Comparison of ENCODE assay signal across 8 cellular contexts in genomic region chr6:30489081-30490030, GRCh38. TPM values are rescaled to one million over a fixed set of nuclear protein-coding genes. Genes with fewer than 3 reads are reported as not detected.
DNase-seq lines count a peak whose midpoint lies in the region; ATAC-seq and TF ChIP-seq lines count a peak whose summit lies in the region.

TSS of gene HLA-E (plus strand) at chr6:30489509. CDS start at chr6:30489532, 23 bp downstream.

- H3K4me1 ChIP-seq in DND-41 (ENCODE audit: insufficient read depth, low read length) (peaks cover 25% of the 10 kb centered on the region), Karpas-422 (ENCODE audit: low read length) (peaks cover 17% of the 10 kb centered on the region), stomach (peaks cover 15 to 46% (median 35%) of the 10 kb centered on the region in 4 donors)

- no peaks in the 10 kb centered on the region for H3K9me3 ChIP-seq in DND-41 (ENCODE audit: insufficient read depth, low read length, severe bottlenecking)
- no peaks in the 10 kb centered on the region for H3K9me3 ChIP-seq in Karpas-422 (ENCODE audit: low read length)
- H3K9me3 ChIP-seq in neural cell (ENCODE audit: low read length): no peaks in the 10 kb centered on the region
- no peaks in the 10 kb centered on the region for H3K9me3 ChIP-seq in stomach

- H3K4me3 ChIP-seq in DND-41 (ENCODE audit: low read depth in 1 of 2, low read length in 2 of 2) (peak within 1 kb of the TSS; percentile 78 to 91; a peak in 3 of 4 replicates), Karpas-422 (ENCODE audit: low read length) (peak within 1 kb of the TSS; percentile 83), fibroblast of villous mesenchyme (ENCODE audit: low read depth, low read length) (peak within 1 kb of the TSS; percentile 87), neural cell (ENCODE audit: low read length) (peak within 1 kb of the TSS; percentile 77), stomach (peak within 1 kb of the TSS; percentile 64 to 93 (median 80))

- TF ChIP-seq EP300 in neural cell (conservative IDR thresholded peaks at IDR 0.05; ENCODE audit: poor library complexity, severe bottlenecking) (no peak), stomach (IDR thresholded peaks at IDR 0.05) (peak; percentile 48)

- H2AFZ ChIP-seq in DND-41 (ENCODE audit: low read depth, low read length) (peak within 1 kb of the TSS; percentile 72), Karpas-422 (ENCODE audit: low read length) (peak within 1 kb of the TSS; percentile 85; the same call in 1 of the 2 replicates), neural cell (ENCODE audit: low read depth, low read length) (peak within 1 kb of the TSS; percentile 33)

- ATAC-seq in DND-41 (ENCODE audit: insufficient read depth, low read depth) (peak; percentile 93), GM21786 (IDR thresholded peaks at IDR 0.05; ENCODE audit: unreplicated experiment) (peak; percentile 80)

- H3K79me2 ChIP-seq in DND-41 (ENCODE audit: insufficient read depth, low read length) (peaks cover 23% of the 10 kb centered on the region), Karpas-422 (ENCODE audit: low read length) (peaks cover 13% of the 10 kb centered on the region), neural cell (replicated peaks; ENCODE audit: insufficient read depth, low read length) (no peaks in the 10 kb centered on the region)

- H3K27ac ChIP-seq in DND-41 (ENCODE audit: low read length) (peak within 1 kb of the TSS; percentile 89), Karpas-422 (ENCODE audit: low read length) (peak within 1 kb of the TSS; percentile 65), neural cell (ENCODE audit: low read length) (no peak within 1 kb of the TSS), stomach (peak within 1 kb of the TSS; percentile 95 to 100 (median 99))

- H3K27me3 ChIP-seq in DND-41 (ENCODE audit: insufficient read depth, low read length, poor library complexity) (no peaks in the 10 kb centered on the region), Karpas-422 (ENCODE audit: low read length) (no peaks in the 10 kb centered on the region), neural cell (ENCODE audit: insufficient read depth, low read depth, low read length) (peaks cover 9% of the 10 kb centered on the region), stomach (peaks cover 0 to 3% (median 0%) of the 10 kb centered on the region in 3 donors)

- H3K9ac ChIP-seq in DND-41 (ENCODE audit: low read depth, low read length) (peak within 1 kb of the TSS; percentile 85), Karpas-422 (ENCODE audit: low read length) (peak within 1 kb of the TSS; percentile 91), neural cell (ENCODE audit: low read length) (peak within 1 kb of the TSS; percentile 9)

- DNase-seq in DND-41 (peak; percentile 94), Karpas-422 (peak; percentile 99), activated gamma-delta T cell (lab: John Stamatoyannopoulos, UW) (peak; percentile 37), fibroblast of villous mesenchyme (ENCODE audit: low read depth) (peak; percentile 100), stomach (peak; percentile 94)

- TF ChIP-seq CTCF in DND-41 (IDR thresholded peaks at IDR 0.05; ENCODE audit: borderline replicate concordance, extremely low read depth, low read length, poor library complexity, severe bottlenecking) (peak; percentile 8), fibroblast of villous mesenchyme (IDR thresholded peaks at IDR 0.05; ENCODE audit: insufficient read depth, low read depth, low read length) (no peak), neural cell (IDR thresholded peaks at IDR 0.05; ENCODE audit: poor library complexity, severe bottlenecking) (no peak), stomach (IDR thresholded peaks at IDR 0.05) (no peak)

- H4K20me1 ChIP-seq in DND-41 (ENCODE audit: insufficient read depth, low read length) (peaks cover 25% of the 10 kb centered on the region), Karpas-422 (ENCODE audit: insufficient read depth, low read depth, low read length) (peaks cover 18% of the 10 kb centered on the region), neural cell (ENCODE audit: insufficient read depth) (no peaks in the 10 kb centered on the region)

- H3K36me3 ChIP-seq in DND-41 (ENCODE audit: insufficient read depth, low read length) (peaks cover 36% of the 10 kb centered on the region), Karpas-422 (ENCODE audit: insufficient read depth, low read length) (peaks cover 20% of the 10 kb centered on the region), neural cell (ENCODE audit: insufficient read depth, low read length) (no peaks in the 10 kb centered on the region), stomach (peaks cover 30 to 44% (median 42%) of the 10 kb centered on the region in 4 donors)

- H3K4me2 ChIP-seq in DND-41 (ENCODE audit: insufficient read depth, low read length): peak within 1 kb of the TSS; percentile 88
- H3K4me2 ChIP-seq in Karpas-422 (ENCODE audit: low read depth, low read length, poor library complexity, severe bottlenecking): peak within 1 kb of the TSS; percentile 82
- H3K4me2 ChIP-seq in neural cell (ENCODE audit: low read length): peak within 1 kb of the TSS; percentile 55

- H3F3A ChIP-seq in neural cell (ENCODE audit: insufficient read depth, low read length, poor library complexity, severe bottlenecking): no peaks in the 10 kb centered on the region

- H3K9me2 ChIP-seq in Karpas-422 (replicated peaks; ENCODE audit: insufficient read depth, low read length) (no peaks in the 10 kb centered on the region), neural cell (ENCODE audit: insufficient read depth, low read length) (no peaks in the 10 kb centered on the region)

- WGBS in stomach, 5 donors: 5 to 13% (median 6%) methylated on average over 24 to 69 of the region's 69 CpGs

- TF ChIP-seq RAD21 in neural cell (conservative IDR thresholded peaks at IDR 0.05): no peak

- intact Hi-C loops in stomach (cut with DNase I; ENCODE audit: low total_unique reads): no loop called here

- TF ChIP-seq POLR2A in Raji (IDR thresholded peaks at IDR 0.05; ENCODE audit: insufficient read depth, low read depth, low read length) (peak; percentile 92), stomach (IDR thresholded peaks at IDR 0.05) (peak in 2 of 4 donors; percentile 92 to 97)

TF ChIP-seq in neural cell, 6 proteins besides CTCF, POLR2A, EP300 and RAD21:
- TF ChIP-seq SMC3 (conservative IDR thresholded peaks at IDR 0.05; ENCODE audit: poor library complexity): no peak
- TF ChIP-seq MXI1 (conservative IDR thresholded peaks at IDR 0.05; ENCODE audit: poor library complexity, severe bottlenecking): no peak
- no peak for TF ChIP-seq POLR2AphosphoS5 (IDR thresholded peaks at IDR 0.05)
- no peak for TF ChIP-seq REST (IDR thresholded peaks at IDR 0.05; ENCODE audit: borderline replicate concordance)
- TF ChIP-seq TAF1 (IDR thresholded peaks at IDR 0.05; ENCODE audit: low read depth): no peak
- no peak for TF ChIP-seq EZH2 (IDR thresholded peaks at IDR 0.05; ENCODE audit: borderline replicate concordance, insufficient read depth, low read length, poor library complexity, severe bottlenecking)
TF ChIP-seq in neural cell: peak in this region for 0.

RNA-seq across cellular contexts. Expression of gene HLA-E, which starts in this region (rescaled TPM):
- 306 and 677 TPM in 2 replicates for total RNA-seq in Karpas-422 (2014; rRNA removed; shearing (Covaris generic); ENCODE audit: low replicate concordance)
- total RNA-seq in fibroblast of villous mesenchyme: 165 and 183 TPM in 2 replicates
- polyA plus RNA-seq in neural cell: 0.14 and 0.51 TPM in 2 replicates
- polyA minus RNA-seq in neural cell: 0.49 and 0.58 TPM in 2 replicates
- 100 to 1,000 TPM; 182 to 566 (median 272) TPM for total RNA-seq in stomach
- 100 to 1,000 TPM; 120 to 300 (median 121) TPM for polyA plus RNA-seq in stomach

Comparison
In these comparisons a context has a peak if more than half of its experiments do, and no peak if none do; other contexts are left out.
1. RNA of gene HLA-E (polyA plus RNA-seq): 120 to 300 TPM in stomach; 0.14 to 0.51 TPM in neural cell; every median in the first group is over 10 times any median in the second.
2. DNase-seq: peak in every context shown above with its lines; median percentile 100 in fibroblast of villous mesenchyme; 99 in Karpas-422; 94 in DND-41; 94 in stomach; 37 in activated gamma-delta T cell.
3. H2AFZ ChIP-seq: peak in every context shown above with its lines; median percentile 85 in Karpas-422; 72 in DND-41; 33 in neural cell.
4. H3K9ac ChIP-seq: peak in every context shown above with its lines; median percentile 91 in Karpas-422; 85 in DND-41; 9 in neural cell.
5. Peak in every context shown above with its lines, with median percentiles within 50 percentile points of each other: H3K4me2 ChIP-seq and H3K4me3 ChIP-seq.